Comparison of ENCODE assay signal across 8 cellular contexts in the genomic region with DNA sequence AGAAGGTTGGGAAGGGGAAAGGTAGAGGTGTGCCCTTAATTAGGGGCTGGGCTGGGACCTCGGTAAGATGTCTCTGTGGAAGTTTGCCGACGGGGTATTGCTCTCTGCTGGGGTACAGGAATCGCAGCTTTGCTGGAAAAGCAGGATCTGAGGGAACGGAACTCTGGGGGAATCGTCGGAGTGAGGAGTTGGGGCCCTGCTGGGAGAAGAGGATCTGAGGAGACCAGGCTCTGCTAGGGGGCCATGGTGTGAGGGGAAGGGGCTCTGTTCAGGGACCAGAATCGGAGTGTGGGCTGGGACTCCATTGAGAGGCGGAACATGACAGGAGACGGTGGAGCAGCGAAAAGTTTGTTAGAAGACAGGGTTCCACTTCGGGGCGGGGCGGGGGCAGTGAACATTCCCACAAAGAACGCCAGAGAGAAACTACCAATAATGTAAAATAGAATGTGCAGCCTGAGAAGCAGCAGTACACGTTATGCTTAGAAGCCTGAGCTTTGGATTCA. TPM values are rescaled to one million over a fixed set of nuclear protein-coding genes. Genes with fewer than 3 reads are reported as not detected.
DNase-seq lines count a peak whose midpoint lies in the region; ATAC-seq, FAIRE-seq and TF ChIP-seq lines count a peak whose summit lies in the region.

No MANE protein-coding gene starts in this region.

- peaks cover 9% of the 10 kb centered on the region for H3K4me1 Mint-ChIP-seq in glutamatergic neuron (ENCODE audit: low read depth, unreplicated experiment)

- H3K36me3 Mint-ChIP-seq in glutamatergic neuron (ENCODE audit: unreplicated experiment) = no peaks in the 10 kb centered on the region

- intact Hi-C loops in pancreas (cut with DNase I) = no loop called here

- peak in 3 of 4 donors; percentile 0 to 1 (median 0) for ATAC-seq in pancreas
- ATAC-seq in GM18873 (IDR thresholded peaks at IDR 0.05; ENCODE audit: low FRiP score, unreplicated experiment) = no peak

- H3K27ac ChIP-seq in pancreas = peak overlapping the region in 3 of 4 donors; percentile 35 to 72 (median 39)

- H3K4me1 ChIP-seq in pancreas = peaks cover 9 to 22% (median 21%) of the 10 kb centered on the region in 3 donors

- peak; percentile 27 for DNase-seq in Daoy (ENCODE audit: low read depth)
- DNase-seq in LoVo (ENCODE audit: low spot score) = peak; percentile 10
- DNase-seq in activated naive CD4-positive, alpha-beta T cell treated with anti-CD3 and anti-CD28 coated beads, Interleukin-2, amount 50 U/mL, for 16 hours = peak; percentile 19
- peak; percentile 28 for DNase-seq in glutamatergic neuron
- DNase-seq in pancreas = peak in 4 of 6 donors; percentile 14 to 41 (median 34)
- no peak for DNase-seq in NCI-H345 treated with DMSO at 0.1 percent for 48 hours (lab: John Stamatoyannopoulos, UW; ENCODE audit: unreplicated experiment)
- no peak for DNase-seq in DMS153 (lab: John Stamatoyannopoulos, UW)

- peaks cover 9% of the 10 kb centered on the region for H3K27me3 Mint-ChIP-seq in glutamatergic neuron (ENCODE audit: unreplicated experiment)

- H3K36me3 ChIP-seq in pancreas = no peaks in the 10 kb centered on the region

- no peaks in the 10 kb centered on the region for H3K27me3 ChIP-seq in pancreas

- TF ChIP-seq CTCF in glutamatergic neuron (IDR thresholded peaks at IDR 0.05; ENCODE audit: partially characterized antibody, unreplicated experiment) (no peak), pancreas (IDR thresholded peaks at IDR 0.05) (no peak)

- WGBS in pancreas, 2 donors = 0 to 1% methylated on average over 16 of the region's 16 CpGs

- peak overlapping the region; percentile 96 for H3K4me3 Mint-ChIP-seq in glutamatergic neuron (ENCODE audit: unreplicated experiment)

- H3K27ac Mint-ChIP-seq in glutamatergic neuron (ENCODE audit: unreplicated experiment) = peak overlapping the region; percentile 79

- no peak for FAIRE-seq in pancreas (lab: Jason Lieb, UNC)

- peak overlapping the region; percentile 47 to 99 (median 73) for H3K4me3 ChIP-seq in pancreas

- no peaks in the 10 kb centered on the region for H3K9me3 ChIP-seq in pancreas

- H3K9me3 Mint-ChIP-seq in glutamatergic neuron (ENCODE audit: unreplicated experiment) = peaks cover 11% of the 10 kb centered on the region

RNA-seq across cellular contexts. Expression of gene AAMDC, which starts 0.5 kb away (rescaled TPM):
- 15.1 and 19.4 TPM in 2 replicates for total RNA-seq in Daoy (2014; rRNA removed; shearing (Covaris generic))
- total RNA-seq in glutamatergic neuron (ENCODE audit: unreplicated experiment) (11.4 TPM), pancreas (10 to 100 TPM in 5 of 6 donors, 1 to 10 TPM in 1; 9.0 to 17.8 (median 10.9) TPM)
- 10 to 100 TPM; 26.0 to 43.6 TPM for polyA plus RNA-seq in pancreas

RNA-seq across cellular contexts. Expression of gene RSF1, which starts 0.9 kb away (rescaled TPM):
- total RNA-seq in Daoy (2014; rRNA removed; shearing (Covaris generic)) = 13.2 and 27.5 TPM in 2 replicates
- total RNA-seq in glutamatergic neuron (ENCODE audit: unreplicated experiment) (97.6 TPM), pancreas (10 to 100 TPM; 17.2 to 34.3 (median 24.3) TPM)
- polyA plus RNA-seq in pancreas = 1 to 10 TPM; 5.6 to 8.4 TPM

Comparison
In these comparisons a context has a peak if more than half of its experiments do, and no peak if none do; other contexts are left out.
1. DNase-seq: peak in Daoy (single experiment), LoVo (single experiment), activated naive CD4-positive, alpha-beta T cell treated with anti-CD3 and anti-CD28 coated beads, Interleukin-2, amount 50 U/mL, for 16 hours (single experiment), glutamatergic neuron (single experiment) and pancreas (4 of 6); none in NCI-H345 treated with DMSO at 0.1 percent for 48 hours (single experiment) and DMS153 (single experiment).